20 cellular contexts compared by ENCODE assay signal in genomic region chr12:32293808-32294419, GRCh38.
DNase-seq lines count a peak whose midpoint lies in the region; ATAC-seq and TF ChIP-seq lines count a peak whose summit lies in the region.
"Had no signal": no experiment of that assay in that cellular context is flagged by ENCODE, and none has a peak within 500 bp of the region (broad histone marks: within the 10 kb centered on the region; RNA-seq: fewer than 3 reads in every experiment).

No MANE protein-coding gene starts in this region.

- H3K9me2 ChIP-seq in SK-N-SH = no peaks in the 10 kb centered on the region
- no peaks in the 10 kb centered on the region for H3K9me2 ChIP-seq in SU-DHL-6 (replicated peaks; ENCODE audit: insufficient read depth, low read length)

- H3K36me3 Mint-ChIP-seq in endothelial cell (ENCODE audit: low read depth, unreplicated experiment) = peaks cover 4% of the 10 kb centered on the region

- H3K9me3 ChIP-seq in SK-N-SH (no peaks in the 10 kb centered on the region), SU-DHL-6 (ENCODE audit: insufficient read depth, low read length) (no peaks in the 10 kb centered on the region)
- H3K9me3 ChIP-seq: BE2C, Peyer's patch had no signal

- no peak overlapping the region for H2AFZ ChIP-seq in SK-N-SH (ENCODE audit: low read depth)
- no peak overlapping the region for H2AFZ ChIP-seq in SU-DHL-6 (ENCODE audit: low read depth, low read length, severe bottlenecking)

- peaks cover 27% of the 10 kb centered on the region for H3K79me2 ChIP-seq in SK-N-SH (ENCODE audit: insufficient read depth)
- peaks cover 8% of the 10 kb centered on the region; the same call in 1 of the 2 replicates for H3K79me2 ChIP-seq in SU-DHL-6 (ENCODE audit: insufficient read depth, low read length)

- H3K27ac Mint-ChIP-seq in endothelial cell (ENCODE audit: unreplicated experiment) = no peak overlapping the region
- H3K27ac Mint-ChIP-seq: CD4-positive, alpha-beta memory T cell had no signal

- no peaks in the 10 kb centered on the region for H3K4me1 Mint-ChIP-seq in endothelial cell (ENCODE audit: unreplicated experiment)
- H3K4me1 Mint-ChIP-seq: CD4-positive, alpha-beta memory T cell had no signal

- 96% methylated on average over 6 of the region's 6 CpGs for WGBS in SK-N-SH (ENCODE audit: low lambda C conversion rate)

- no peaks in the 10 kb centered on the region for H3K27me3 Mint-ChIP-seq in endothelial cell (ENCODE audit: unreplicated experiment)
- H3K27me3 Mint-ChIP-seq: CD4-positive, alpha-beta memory T cell had no signal

- H3K4me2 ChIP-seq in SK-N-SH = no peak overlapping the region
- H3K4me2 ChIP-seq in SU-DHL-6 (ENCODE audit: low read depth, low read length, poor library complexity, severe bottlenecking) = no peak overlapping the region

- DNase-seq in SK-N-SH (no peak), left colon (no peak), endothelial cell (ENCODE audit: low spot score) (no peak), hippocampal formation (lab: John Stamatoyannopoulos, UW) (no peak)
- no peak for DNase-seq in activated CD4-positive, alpha-beta T cell treated with anti-CD3 and anti-CD28 coated beads, Interleukin-2, amount 50 U/mL, for 4 hours
- DNase-seq: 8988T; BE2C; CD4-positive, alpha-beta memory T cell; DMS79; IMR-90; NCI-H187 treated with DMSO at 0.1 percent for 48 hours; NCI-H2171 treated with DMSO at 0.1 percent for 48 hours; NCI-H82; Peyer's patch; T-helper 1 cell had no signal

- TF ChIP-seq RAD21 in SK-N-SH (IDR thresholded peaks at IDR 0.05; ENCODE audit: low read length) = no peak

- POLR2A ChIA-PET in SK-N-SH (lab: Yijun Ruan, JAX) = no interaction called here

- H3K4me1 ChIP-seq in SK-N-SH (ENCODE audit: control insufficient read depth in 1 of 2, insufficient read depth in 2 of 2, low read depth in 1 of 2, low read length in 1 of 2) = peaks cover 0 to under 1% of the 10 kb centered on the region in 2 experiments; a peak in 3 of 4 replicates
- H3K4me1 ChIP-seq: BE2C, Peyer's patch had no signal

- no peak overlapping the region for H3K9ac ChIP-seq in SK-N-SH
- H3K9ac ChIP-seq in SU-DHL-6 (ENCODE audit: low read length) = no peak overlapping the region

- H3F3A ChIP-seq in SK-N-SH (replicated peaks; ENCODE audit: insufficient read depth) (peaks cover 4% of the 10 kb centered on the region), SU-DHL-6 (ENCODE audit: insufficient read depth) (peaks cover 35% of the 10 kb centered on the region)

- H4K20me1 ChIP-seq in SK-N-SH (ENCODE audit: insufficient read depth) (no peaks in the 10 kb centered on the region), SU-DHL-6 (ENCODE audit: low read depth, low read length) (no peaks in the 10 kb centered on the region)

- TF ChIP-seq CTCF in SK-N-SH (IDR thresholded peaks at IDR 0.05) = peak; percentile 38
- no peak for TF ChIP-seq CTCF in SU-DHL-6 (IDR thresholded peaks at IDR 0.05; ENCODE audit: insufficient read depth, low read length, poor library complexity, severe bottlenecking)
- TF ChIP-seq CTCF in endothelial cell (IDR thresholded peaks at IDR 0.05; ENCODE audit: unreplicated experiment) = no peak

- H3K36me3 ChIP-seq in SK-N-SH (replicated peaks in 1 of 2; ENCODE audit: control insufficient read depth in 1 of 2, insufficient read depth in 2 of 2, low read length in 1 of 2) = peaks cover 0 to 7% of the 10 kb centered on the region in 2 experiments
- peaks cover 3% of the 10 kb centered on the region; the same call in 1 of the 2 replicates for H3K36me3 ChIP-seq in SU-DHL-6 (ENCODE audit: low read length)
- H3K36me3 ChIP-seq: Peyer's patch had no signal

- H3K27ac ChIP-seq in SK-N-SH (ENCODE audit: low read depth in 2 of 2, low read length in 1 of 2) = no peak overlapping the region
- H3K27ac ChIP-seq in SU-DHL-6 (ENCODE audit: low read depth, low read length) = peak overlapping the region; percentile 54
- H3K27ac ChIP-seq: Peyer's patch had no signal

- no peaks in the 10 kb centered on the region for H3K9me3 Mint-ChIP-seq in endothelial cell (ENCODE audit: unreplicated experiment)

- ATAC-seq in SK-N-SH treated with all-trans-retinoic acid at 6 μM for 48 hours (no peak), left colon (peak; percentile 77), GM18519 (IDR thresholded peaks at IDR 0.05; ENCODE audit: low FRiP score, unreplicated experiment) (no peak)
- ATAC-seq: GM12878, Right ventricle myocardium inferior had no signal

- no peak overlapping the region for H3K4me3 Mint-ChIP-seq in endothelial cell (ENCODE audit: unreplicated experiment)
- H3K4me3 Mint-ChIP-seq: CD4-positive, alpha-beta memory T cell had no signal

- intact Hi-C loops in left colon (cut with DNase I, micrococcal nuclease) = no loop called here

- TF ChIP-seq EP300 in SK-N-SH (IDR thresholded peaks at IDR 0.05; ENCODE audit: borderline replicate concordance in 1 of 2, low read depth in 1 of 2, low read length in 1 of 2) = no peak

- H3K27me3 ChIP-seq in SK-N-SH (ENCODE audit: insufficient read depth) = no peaks in the 10 kb centered on the region
- H3K27me3 ChIP-seq in SU-DHL-6 (ENCODE audit: low read length) = no peaks in the 10 kb centered on the region
- H3K27me3 ChIP-seq: BE2C, Peyer's patch had no signal

- no peak overlapping the region for H3K4me3 ChIP-seq in SK-N-SH (ENCODE audit: low read depth in 2 of 2, low read length in 1 of 2)
- H3K4me3 ChIP-seq in SU-DHL-6 (ENCODE audit: insufficient read depth, low read length, poor library complexity, severe bottlenecking) = no peak overlapping the region
- H3K4me3 ChIP-seq: GM12878, Peyer's patch had no signal

- CTCF ChIA-PET in SK-N-SH (lab: Yijun Ruan, JAX) = interaction anchor here (0.6 to 1.5 kb wide), 6 partner anchors 8 to 268 kb away, joined by 3 to 8 read pairs (median 3); no protein-coding TSS in a partner anchor

TF ChIP-seq in SK-N-SH, 30 proteins besides CTCF, POLR2A, EP300 and RAD21 (continues in another document):
- TF ChIP-seq RFX5 (IDR thresholded peaks at IDR 0.05; ENCODE audit: low read length) (no peak), MEF2A (IDR thresholded peaks at IDR 0.05; ENCODE audit: borderline replicate concordance, low read depth) (no peak), MAX (IDR thresholded peaks at IDR 0.05; ENCODE audit: low read depth) (no peak), TEAD4 (IDR thresholded peaks at IDR 0.05; ENCODE audit: borderline replicate concordance, insufficient read depth) (no peak), GATA2 (CRISPR knock-in tag; IDR thresholded peaks at IDR 0.05) (no peak), TAF1 (IDR thresholded peaks at IDR 0.05; ENCODE audit: borderline replicate concordance, low read depth, low read length) (no peak), FOXJ3 (CRISPR knock-in tag; IDR thresholded peaks at IDR 0.05) (no peak), MXI1 (IDR thresholded peaks at IDR 0.05; ENCODE audit: low read depth, low read length) (no peak)

TF ChIP-seq in SK-N-SH treated with all-trans-retinoic acid at 6 μM for 48 hours, 23 proteins besides CTCF, POLR2A, EP300 and RAD21 (continues in another document):
- TF ChIP-seq ZNF565 (CRISPR knock-in tag; conservative IDR thresholded peaks at IDR 0.05; ENCODE audit: low read depth) (no peak), PATZ1 (CRISPR knock-in tag; IDR thresholded peaks at IDR 0.05; ENCODE audit: borderline replicate concordance) (no peak), OSR1 (CRISPR knock-in tag; IDR thresholded peaks at IDR 0.05) (no peak), PPARA (CRISPR knock-in tag; IDR thresholded peaks at IDR 0.05; ENCODE audit: borderline replicate concordance) (no peak), TOX (CRISPR knock-in tag; IDR thresholded peaks at IDR 0.05; ENCODE audit: borderline replicate concordance) (no peak), CSDC2 (CRISPR knock-in tag; IDR thresholded peaks at IDR 0.05) (no peak), ZFP3 (CRISPR knock-in tag; IDR thresholded peaks at IDR 0.05) (no peak), TCF4 (CRISPR knock-in tag; IDR thresholded peaks at IDR 0.05; ENCODE audit: borderline replicate concordance) (no peak), SNAI2 (CRISPR knock-in tag; IDR thresholded peaks at IDR 0.05) (no peak)
- TF ChIP-seq, protein P1, sequence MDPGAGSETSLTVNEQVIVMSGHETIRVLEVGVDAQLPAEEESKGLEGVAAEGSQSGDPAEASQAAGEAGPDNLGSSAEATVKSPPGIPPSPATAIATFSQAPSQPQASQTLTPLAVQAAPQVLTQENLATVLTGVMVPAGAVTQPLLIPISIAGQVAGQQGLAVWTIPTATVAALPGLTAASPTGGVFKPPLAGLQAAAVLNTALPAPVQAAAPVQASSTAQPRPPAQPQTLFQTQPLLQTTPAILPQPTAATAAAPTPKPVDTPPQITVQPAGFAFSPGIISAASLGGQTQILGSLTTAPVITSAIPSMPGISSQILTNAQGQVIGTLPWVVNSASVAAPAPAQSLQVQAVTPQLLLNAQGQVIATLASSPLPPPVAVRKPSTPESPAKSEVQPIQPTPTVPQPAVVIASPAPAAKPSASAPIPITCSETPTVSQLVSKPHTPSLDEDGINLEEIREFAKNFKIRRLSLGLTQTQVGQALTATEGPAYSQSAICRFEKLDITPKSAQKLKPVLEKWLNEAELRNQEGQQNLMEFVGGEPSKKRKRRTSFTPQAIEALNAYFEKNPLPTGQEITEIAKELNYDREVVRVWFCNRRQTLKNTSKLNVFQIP (CRISPR knock-in tag; IDR thresholded peaks at IDR 0.05; ENCODE audit: borderline replicate concordance, low read depth) = no peak
